Comparison of ENCODE assay signal across 3 cellular contexts in the genomic region with DNA sequence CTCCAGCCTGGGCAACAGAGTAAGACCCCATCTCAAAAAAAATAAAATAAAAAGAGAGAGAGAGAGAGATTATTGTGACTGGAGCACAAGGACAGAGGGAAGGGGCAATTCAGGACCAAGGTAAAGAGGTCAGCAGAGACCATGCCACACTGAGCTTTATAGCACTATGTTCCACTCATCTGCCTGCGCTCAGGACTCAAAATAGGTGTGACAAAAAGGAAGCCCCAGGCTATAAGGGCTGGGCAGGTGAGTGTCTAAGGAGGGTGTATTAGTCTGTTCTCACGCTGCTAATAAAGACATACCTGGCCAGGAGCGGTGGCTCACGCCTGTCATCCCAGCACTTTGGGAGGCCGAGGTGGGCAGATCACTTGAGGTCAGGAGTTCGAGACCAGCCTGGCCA.
"Had no signal": no experiment of that assay in that cellular context is flagged by ENCODE, and none has a peak within 500 bp of the region (broad histone marks: within the 10 kb centered on the region; RNA-seq: fewer than 3 reads in every experiment).

No MANE protein-coding gene starts in this region.

- ATAC-seq: GM12878 had no signal

- H3K4me3 ChIP-seq: GM12878 had no signal

- DNase-seq: GDM1, GF-D8 had no signal
